Comparison of ENCODE assay signal across 1 cellular context in genomic region chr1:205595435-205595834, GRCh38.
TF ChIP-seq lines count a peak whose summit lies in the region.

No MANE protein-coding gene starts in this region.

TF ChIP-seq in HepG2, 621 proteins besides CTCF, POLR2A, EP300 and RAD21:
- TF ChIP-seq ZNF605 (CRISPR knock-in tag; IDR thresholded peaks at IDR 0.05) (no peak), ARNT (IDR thresholded peaks at IDR 0.05) (no peak), POGK (CRISPR knock-in tag; conservative IDR thresholded peaks at IDR 0.05) (no peak), ZNF629 (CRISPR knock-in tag; conservative IDR thresholded peaks at IDR 0.05) (peak; percentile 79), HOXA5 (CRISPR knock-in tag; IDR thresholded peaks at IDR 0.05) (no peak), BHLHE40 (IDR thresholded peaks at IDR 0.05; ENCODE audit: low read length) (no peak), RBM22 (optimal IDR thresholded peaks at IDR 0.05; ENCODE audit: low read length) (peak; percentile 61), ZFP36L1 (CRISPR knock-in tag; IDR thresholded peaks at IDR 0.05) (no peak), PCBP1 (IDR thresholded peaks at IDR 0.05; ENCODE audit: borderline replicate concordance, low read depth, low read length) (no peak)
TF ChIP-seq in HepG2: peak in this region for 2.
